Comparison of ENCODE assay signal across 9 cellular contexts in genomic region chr22:41920271-41920976, GRCh38. TPM values are rescaled to one million over a fixed set of nuclear protein-coding genes. Genes with fewer than 3 reads are reported as not detected.
DNase-seq lines count a peak whose midpoint lies in the region; ATAC-seq and TF ChIP-seq lines count a peak whose summit lies in the region.
"Had no signal": no experiment of that assay in that cellular context is flagged by ENCODE, and none has a peak within 500 bp of the region (broad histone marks: within the 10 kb centered on the region; RNA-seq: fewer than 3 reads in every experiment).

No MANE protein-coding gene starts in this region.

- H3K9ac ChIP-seq in BLaER1 (peak overlapping the region; percentile 50), HUES48 (ENCODE audit: low read depth, low read length) (no peak overlapping the region)

- H3K4me1 ChIP-seq in BLaER1 (peaks cover 81% of the 10 kb centered on the region), HUES48 (ENCODE audit: control insufficient read depth, insufficient read depth, low read length) (no peaks in the 10 kb centered on the region; the same call in 1 of the 2 replicates)

- H3K27me3 ChIP-seq in BLaER1 (peaks cover 26% of the 10 kb centered on the region), HUES48 (ENCODE audit: control insufficient read depth, insufficient read depth, low read length) (peaks cover 77% of the 10 kb centered on the region), WERI-Rb-1 (ENCODE audit: insufficient read depth, low read depth, severe bottlenecking) (peaks cover 20% of the 10 kb centered on the region)

- H3K36me3 ChIP-seq in BLaER1 (peaks cover 27% of the 10 kb centered on the region), HUES48 (ENCODE audit: control insufficient read depth, insufficient read depth, low read length) (no peaks in the 10 kb centered on the region), WERI-Rb-1 (no peaks in the 10 kb centered on the region)

- intact Hi-C loops in posterior cingulate gyrus (cut with DNase I): no loop called here

- H4K20me1 ChIP-seq in BLaER1: peaks cover 97% of the 10 kb centered on the region

- DNase-seq in posterior cingulate gyrus (no peak), WERI-Rb-1 (no peak), HT-29 (ENCODE audit: low spot score) (no peak)
- no peak for DNase-seq in stimulated activated CD8-positive, alpha-beta memory T cell treated with anti-CD3 and anti-CD28 coated beads, Interleukin-4, amount 100 ng/mL, for 48 hours

- ATAC-seq in GM19438 (IDR thresholded peaks at IDR 0.05; ENCODE audit: low read depth, unreplicated experiment): peak; percentile 19

- no peaks in the 10 kb centered on the region for H3K9me3 ChIP-seq in BLaER1
- no peaks in the 10 kb centered on the region for H3K9me3 ChIP-seq in HUES48 (ENCODE audit: control insufficient read depth, insufficient read depth, low read length)
- H3K9me3 ChIP-seq in iPS-18c (ENCODE audit: control insufficient read depth, insufficient read depth, low read length): no peaks in the 10 kb centered on the region
- H3K9me3 ChIP-seq in WERI-Rb-1 (ENCODE audit: severe bottlenecking): no peaks in the 10 kb centered on the region

- H3K4me2 ChIP-seq in BLaER1: peak overlapping the region; percentile 100

- H3K4me3 ChIP-seq in BLaER1: peak overlapping the region; percentile 66
- H3K4me3 ChIP-seq in HUES48 (ENCODE audit: low read depth, low read length): peak overlapping the region; percentile 69
- peak overlapping the region; percentile 51 for H3K4me3 ChIP-seq in iPS-18c (ENCODE audit: insufficient read depth, low read depth, low read length)
- no peak overlapping the region for H3K4me3 ChIP-seq in WERI-Rb-1 (ENCODE audit: low read depth, low read length)

- no peak for TF ChIP-seq CTCF in WERI-Rb-1 (IDR thresholded peaks at IDR 0.05; ENCODE audit: low read depth, low read length)

- H3K27ac ChIP-seq in BLaER1 (peak overlapping the region; percentile 74), HUES48 (ENCODE audit: low read depth, low read length) (no peak overlapping the region), WERI-Rb-1 (no peak overlapping the region)
- H3K27ac ChIP-seq: epithelial cell of prostate had no signal

RNA-seq across cellular contexts. Expression of gene SHISA8, which starts 5.5 kb away (rescaled TPM):
- not detected in 2 replicates for total RNA-seq in HT-29 (2014; rRNA removed; shearing (Covaris generic))

RNA-seq across cellular contexts. Expression of gene TNFRSF13C, which starts 6.2 kb away (rescaled TPM):
- 0.08 and 0.51 TPM in 2 replicates for total RNA-seq in HT-29 (2014; rRNA removed; shearing (Covaris generic))

RNA-seq across cellular contexts. Expression of gene CENPM, which starts 26.5 kb away (rescaled TPM):
- total RNA-seq in HT-29 (2014; rRNA removed; shearing (Covaris generic)): 130 and 140 TPM in 2 replicates

RNA-seq across cellular contexts. Expression of gene SEPTIN3, which starts 48.8 kb away (rescaled TPM):
- total RNA-seq in HT-29 (2014; rRNA removed; shearing (Covaris generic)): 0.03 TPM in 1 of 2 replicates, not detected in the other
